ENCODE assay signal across 1 cellular context in genomic region chr20:50192364-50193168, GRCh38.
TF ChIP-seq lines count a peak whose summit lies in the region.

No MANE protein-coding gene starts in this region.

TF ChIP-seq in HEK293, 187 proteins besides CTCF, POLR2A, EP300 and RAD21 (continued from another document):
- TF ChIP-seq ZNF362 (tag by site-specific recombination; IDR thresholded peaks at IDR 0.05) (peak; percentile 79), ZNF341 (tag by site-specific recombination; IDR thresholded peaks at IDR 0.05; ENCODE audit: low read depth) (no peak), ZNF701 (tag by site-specific recombination; IDR thresholded peaks at IDR 0.05) (no peak), GLIS2 (tag by site-specific recombination; IDR thresholded peaks at IDR 0.05) (peak; percentile 38), ZNF621 (tag by site-specific recombination; IDR thresholded peaks at IDR 0.05) (no peak), ZNF174 (tag by site-specific recombination; IDR thresholded peaks at IDR 0.05) (no peak), ZNF169 (tag by site-specific recombination; IDR thresholded peaks at IDR 0.05) (no peak), ZNF843 (tag by site-specific recombination; IDR thresholded peaks at IDR 0.05) (no peak), ZNF837 (tag by site-specific recombination; IDR thresholded peaks at IDR 0.05) (no peak), ZNF146 (tag by site-specific recombination; IDR thresholded peaks at IDR 0.05) (no peak), ZNF426 (tag by site-specific recombination; IDR thresholded peaks at IDR 0.05) (no peak), BCL6B (tag by site-specific recombination; IDR thresholded peaks at IDR 0.05) (no peak), ZNF292 (tag by site-specific recombination; IDR thresholded peaks at IDR 0.05; ENCODE audit: borderline replicate concordance, low read depth) (no peak), ZBTB6 (tag by site-specific recombination; IDR thresholded peaks at IDR 0.05) (0 out of 2 replicates have a peak, but pooled peaks have one; percentile 22), ZNF37A (tag by site-specific recombination; IDR thresholded peaks at IDR 0.05) (no peak), ZBTB8A (tag by site-specific recombination; IDR thresholded peaks at IDR 0.05) (peak; percentile 83), ZNF785 (tag by site-specific recombination; IDR thresholded peaks at IDR 0.05) (no peak), ZNF157 (tag by site-specific recombination; IDR thresholded peaks at IDR 0.05) (no peak), ZNF148 (tag by site-specific recombination; IDR thresholded peaks at IDR 0.05; ENCODE audit: borderline replicate concordance) (no peak), ZNF626 (tag by site-specific recombination; IDR thresholded peaks at IDR 0.05) (no peak), RBAK (tag by site-specific recombination; IDR thresholded peaks at IDR 0.05) (no peak), YY1 (tag by site-specific recombination; IDR thresholded peaks at IDR 0.05) (peak; percentile 62), OSR2 (tag by site-specific recombination; IDR thresholded peaks at IDR 0.05) (no peak), ZNF558 (tag by site-specific recombination; IDR thresholded peaks at IDR 0.05) (peak; percentile 58; the same call in 1 of the 2 replicates), MEIS1 (CRISPR knock-in tag; IDR thresholded peaks at IDR 0.05; ENCODE audit: borderline replicate concordance) (no peak), GLI2 (tag by site-specific recombination; IDR thresholded peaks at IDR 0.05; ENCODE audit: borderline replicate concordance, low read depth) (no peak), KLF8 (tag by site-specific recombination; IDR thresholded peaks at IDR 0.05) (0 out of 2 replicates have a peak, but pooled peaks have one; percentile 34), WT1 (tag by site-specific recombination; IDR thresholded peaks at IDR 0.05) (no peak; the same call in 1 of the 2 replicates), ZNF248 (tag by site-specific recombination; IDR thresholded peaks at IDR 0.05) (no peak), ZNF776 (tag by site-specific recombination; IDR thresholded peaks at IDR 0.05; ENCODE audit: borderline replicate concordance) (no peak), ZEB2 (tag by site-specific recombination; IDR thresholded peaks at IDR 0.05) (no peak; the same call in 1 of the 2 replicates), YY2 (tag by site-specific recombination; IDR thresholded peaks at IDR 0.05) (0 out of 2 replicates have a peak, but pooled peaks have one; percentile 52), ZIC2 (tag by site-specific recombination; IDR thresholded peaks at IDR 0.05) (no peak), MYNN (tag by site-specific recombination; IDR thresholded peaks at IDR 0.05; ENCODE audit: borderline replicate concordance) (no peak), ZNF571 (tag by site-specific recombination; IDR thresholded peaks at IDR 0.05) (no peak), KLF9 (tag by site-specific recombination; IDR thresholded peaks at IDR 0.05; ENCODE audit: low read depth) (no peak; the same call in 1 of the 2 replicates), KLF16 (tag by site-specific recombination; IDR thresholded peaks at IDR 0.05) (peak; percentile 81), ZBTB7A (tag by site-specific recombination; IDR thresholded peaks at IDR 0.05; ENCODE audit: low read depth) (no peak), ZNF354C (tag by site-specific recombination; IDR thresholded peaks at IDR 0.05; ENCODE audit: borderline replicate concordance, low read depth) (no peak), BCL11B (tag by site-specific recombination; IDR thresholded peaks at IDR 0.05; ENCODE audit: low read depth) (no peak), ZNF560 (tag by site-specific recombination; IDR thresholded peaks at IDR 0.05; ENCODE audit: borderline replicate concordance) (no peak), ZFP3 (tag by site-specific recombination; IDR thresholded peaks at IDR 0.05; ENCODE audit: low read depth) (no peak), ZNF24 (tag by site-specific recombination; IDR thresholded peaks at IDR 0.05) (0 out of 2 replicates have a peak, but pooled peaks have one; percentile 38), ZNF18 (tag by site-specific recombination; IDR thresholded peaks at IDR 0.05) (peak; percentile 37; the same call in 1 of the 2 replicates), ZNF549 (tag by site-specific recombination; IDR thresholded peaks at IDR 0.05) (no peak), ZNF266 (tag by site-specific recombination; IDR thresholded peaks at IDR 0.05; ENCODE audit: low read depth) (no peak), ZFP69B (tag by site-specific recombination; IDR thresholded peaks at IDR 0.05) (peak; percentile 51; the same call in 1 of the 2 replicates), ZNF114 (tag by site-specific recombination; IDR thresholded peaks at IDR 0.05) (no peak), ZNF16 (tag by site-specific recombination; IDR thresholded peaks at IDR 0.05; ENCODE audit: low read depth) (0 out of 2 replicates have a peak, but pooled peaks have one; percentile 4), ZNF792 (tag by site-specific recombination; IDR thresholded peaks at IDR 0.05) (no peak), ZNF777 (tag by site-specific recombination; IDR thresholded peaks at IDR 0.05; ENCODE audit: borderline replicate concordance) (no peak), SP7 (tag by site-specific recombination; IDR thresholded peaks at IDR 0.05) (peak; percentile 67; the same call in 1 of the 2 replicates), ZNF48 (tag by site-specific recombination; IDR thresholded peaks at IDR 0.05) (no peak), ZNF19 (tag by site-specific recombination; IDR thresholded peaks at IDR 0.05; ENCODE audit: low read depth) (no peak), ZNF529 (tag by site-specific recombination; IDR thresholded peaks at IDR 0.05; ENCODE audit: insufficient replicate concordance) (no peak), ZNF76 (tag by site-specific recombination; IDR thresholded peaks at IDR 0.05; ENCODE audit: borderline replicate concordance, low read depth) (peak; percentile 45; the same call in 1 of the 2 replicates)
- TF ChIP-seq, protein P1, sequence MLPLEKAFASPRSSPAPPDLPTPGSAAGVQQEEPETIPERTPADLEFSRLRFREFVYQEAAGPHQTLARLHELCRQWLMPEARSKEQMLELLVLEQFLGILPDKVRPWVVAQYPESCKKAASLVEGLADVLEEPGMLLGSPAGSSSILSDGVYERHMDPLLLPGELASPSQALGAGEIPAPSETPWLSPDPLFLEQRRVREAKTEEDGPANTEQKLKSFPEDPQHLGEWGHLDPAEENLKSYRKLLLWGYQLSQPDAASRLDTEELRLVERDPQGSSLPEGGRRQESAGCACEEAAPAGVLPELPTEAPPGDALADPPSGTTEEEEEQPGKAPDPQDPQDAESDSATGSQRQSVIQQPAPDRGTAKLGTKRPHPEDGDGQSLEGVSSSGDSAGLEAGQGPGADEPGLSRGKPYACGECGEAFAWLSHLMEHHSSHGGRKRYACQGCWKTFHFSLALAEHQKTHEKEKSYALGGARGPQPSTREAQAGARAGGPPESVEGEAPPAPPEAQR (tag by site-specific recombination; IDR thresholded peaks at IDR 0.05): 0 out of 2 replicates have a peak, but pooled peaks have one; percentile 12
- TF ChIP-seq, protein P2, sequence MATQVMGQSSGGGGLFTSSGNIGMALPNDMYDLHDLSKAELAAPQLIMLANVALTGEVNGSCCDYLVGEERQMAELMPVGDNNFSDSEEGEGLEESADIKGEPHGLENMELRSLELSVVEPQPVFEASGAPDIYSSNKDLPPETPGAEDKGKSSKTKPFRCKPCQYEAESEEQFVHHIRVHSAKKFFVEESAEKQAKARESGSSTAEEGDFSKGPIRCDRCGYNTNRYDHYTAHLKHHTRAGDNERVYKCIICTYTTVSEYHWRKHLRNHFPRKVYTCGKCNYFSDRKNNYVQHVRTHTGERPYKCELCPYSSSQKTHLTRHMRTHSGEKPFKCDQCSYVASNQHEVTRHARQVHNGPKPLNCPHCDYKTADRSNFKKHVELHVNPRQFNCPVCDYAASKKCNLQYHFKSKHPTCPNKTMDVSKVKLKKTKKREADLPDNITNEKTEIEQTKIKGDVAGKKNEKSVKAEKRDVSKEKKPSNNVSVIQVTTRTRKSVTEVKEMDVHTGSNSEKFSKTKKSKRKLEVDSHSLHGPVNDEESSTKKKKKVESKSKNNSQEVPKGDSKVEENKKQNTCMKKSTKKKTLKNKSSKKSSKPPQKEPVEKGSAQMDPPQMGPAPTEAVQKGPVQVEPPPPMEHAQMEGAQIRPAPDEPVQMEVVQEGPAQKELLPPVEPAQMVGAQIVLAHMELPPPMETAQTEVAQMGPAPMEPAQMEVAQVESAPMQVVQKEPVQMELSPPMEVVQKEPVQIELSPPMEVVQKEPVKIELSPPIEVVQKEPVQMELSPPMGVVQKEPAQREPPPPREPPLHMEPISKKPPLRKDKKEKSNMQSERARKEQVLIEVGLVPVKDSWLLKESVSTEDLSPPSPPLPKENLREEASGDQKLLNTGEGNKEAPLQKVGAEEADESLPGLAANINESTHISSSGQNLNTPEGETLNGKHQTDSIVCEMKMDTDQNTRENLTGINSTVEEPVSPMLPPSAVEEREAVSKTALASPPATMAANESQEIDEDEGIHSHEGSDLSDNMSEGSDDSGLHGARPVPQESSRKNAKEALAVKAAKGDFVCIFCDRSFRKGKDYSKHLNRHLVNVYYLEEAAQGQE (tag by site-specific recombination; IDR thresholded peaks at IDR 0.05): no peak
